Comparison of ENCODE assay signal across 19 cellular contexts in the genomic region with DNA sequence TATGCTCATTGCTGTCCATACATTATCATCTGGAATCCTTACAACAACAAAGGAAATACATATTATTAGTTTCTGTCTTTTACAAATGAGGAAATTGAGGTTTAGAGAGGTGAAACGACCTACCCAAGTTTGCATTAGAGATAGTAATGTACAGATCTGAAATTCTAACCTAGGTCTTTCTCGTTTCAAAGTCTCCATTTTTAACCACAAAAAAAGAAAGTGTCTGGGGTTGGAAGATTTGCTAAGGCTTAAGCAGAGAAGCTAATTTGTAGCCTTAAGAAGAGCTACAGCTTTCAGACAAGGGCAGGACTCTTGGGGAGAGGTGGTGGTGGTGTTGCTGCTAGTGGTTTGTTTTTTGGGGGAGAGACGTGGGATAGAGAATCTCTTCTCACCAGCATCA. TPM values are rescaled to one million over a fixed set of nuclear protein-coding genes. Genes with fewer than 3 reads are reported as not detected.
DNase-seq lines count a peak whose midpoint lies in the region; ATAC-seq lines count a peak whose summit lies in the region.
"Had no signal": no experiment of that assay in that cellular context is flagged by ENCODE, and none has a peak within 500 bp of the region (broad histone marks: within the 10 kb centered on the region; RNA-seq: fewer than 3 reads in every experiment).

No MANE protein-coding gene starts in this region.

- peak overlapping the region; percentile 81 to 97 (median 92) for H3K27ac Mint-ChIP-seq in IgD-negative memory B cell
- peak overlapping the region; percentile 87 for H3K27ac Mint-ChIP-seq in memory B cell
- H3K27ac Mint-ChIP-seq: HFFc6 had no signal

- peaks cover 13 to 60% (median 44%) of the 10 kb centered on the region in 11 experiments; a peak in 17 of 22 replicates for H4K20me1 ChIP-seq in BLaER1 treated with 17β-estradiol and CSF1 and Interleukin-3, amounts not matched to agents 10 nM and 100 nM

- peaks cover 49 to 92% (median 84%) of the 10 kb centered on the region in 11 experiments for H3K36me3 ChIP-seq in BLaER1 treated with 17β-estradiol and CSF1 and Interleukin-3, amounts not matched to agents 10 nM and 100 nM

- H3K27me3 Mint-ChIP-seq in IgD-negative memory B cell (no peaks in the 10 kb centered on the region), memory B cell (no peaks in the 10 kb centered on the region)

- H3K9me3 ChIP-seq in BLaER1 treated with 17β-estradiol and CSF1 and Interleukin-3, amounts not matched to agents 10 nM and 100 nM (replicated peaks in 1 of 11): peaks cover 0 to 13% (median 0%) of the 10 kb centered on the region in 11 experiments; a peak in 5 of 22 replicates
- H3K9me3 ChIP-seq: SK-N-SH had no signal

- ATAC-seq in GM18511 (IDR thresholded peaks at IDR 0.05; ENCODE audit: unreplicated experiment) (peak; percentile 30), memory B cell (ENCODE audit: low read depth) (no peak), HG02870 (IDR thresholded peaks at IDR 0.05; ENCODE audit: unreplicated experiment) (no peak)
- ATAC-seq: K562 had no signal

- DNase-seq in memory B cell (ENCODE audit: low spot score in 2 of 2) (no peak), KG1 (lab: John Stamatoyannopoulos, UW) (no peak), dermis blood vessel endothelial cell (no peak), NCI-H226 (no peak)
- DNase-seq: DMS 273 treated with DMSO at 0.1 percent for 48 hours, GF-D8, HFFc6, NCI-H1048, NCI-H524 treated with DMSO at 0.1 percent for 48 hours, Right ventricle myocardium superior, SK-N-SH, T-helper 1 cell had no signal

- H3K4me1 ChIP-seq in BLaER1 treated with 17β-estradiol and CSF1 and Interleukin-3, amounts not matched to agents 10 nM and 100 nM: peaks cover 59 to 71% (median 62%) of the 10 kb centered on the region in 10 experiments

- no peak overlapping the region for H3K9ac ChIP-seq in BLaER1 treated with 17β-estradiol and CSF1 and Interleukin-3, amounts not matched to agents 10 nM and 100 nM
- H3K9ac ChIP-seq: SK-N-SH had no signal

- peak overlapping the region in 8 of 11 experiments; percentile 15 to 49 (median 33); a peak in 8 of 22 replicates for H3K27ac ChIP-seq in BLaER1 treated with 17β-estradiol and CSF1 and Interleukin-3, amounts not matched to agents 10 nM and 100 nM
- H3K27ac ChIP-seq: C4-2B had no signal

- H3K4me2 ChIP-seq in BLaER1 treated with 17β-estradiol and CSF1 and Interleukin-3, amounts not matched to agents 10 nM and 100 nM: peak overlapping the region; percentile 20 to 86 (median 60); a peak in 19 of 22 replicates
- H3K4me2 ChIP-seq: SK-N-SH had no signal

- peak overlapping the region in 2 of 10 experiments; percentile 3 to 5; a peak in 1 of 20 replicates for H3K4me3 ChIP-seq in BLaER1 treated with 17β-estradiol and CSF1 and Interleukin-3, amounts not matched to agents 10 nM and 100 nM
- H3K4me3 ChIP-seq: K562 had no signal

- peaks cover 18% of the 10 kb centered on the region for H3K36me3 Mint-ChIP-seq in IgD-negative memory B cell
- peaks cover 60% of the 10 kb centered on the region for H3K36me3 Mint-ChIP-seq in memory B cell

- no peaks in the 10 kb centered on the region for H3K27me3 ChIP-seq in BLaER1 treated with 17β-estradiol and CSF1 and Interleukin-3, amounts not matched to agents 10 nM and 100 nM

- H3K9me3 Mint-ChIP-seq in IgD-negative memory B cell (no peaks in the 10 kb centered on the region), memory B cell (no peaks in the 10 kb centered on the region)
- H3K9me3 Mint-ChIP-seq: HFFc6 had no signal

- peaks cover 43 to 73% (median 55%) of the 10 kb centered on the region in 3 donors for H3K4me1 Mint-ChIP-seq in IgD-negative memory B cell
- H3K4me1 Mint-ChIP-seq in memory B cell: peaks cover 68% of the 10 kb centered on the region

- H3K4me3 Mint-ChIP-seq in IgD-negative memory B cell (peak overlapping the region; percentile 31 to 92 (median 56)), memory B cell (peak overlapping the region; percentile 73)
- H3K4me3 Mint-ChIP-seq: HFFc6 had no signal

RNA-seq across cellular contexts. Expression of a gene that starts 19.2 kb away (rescaled TPM):
- polyA plus RNA-seq in IgD-negative memory B cell: 173 TPM
- under 0.01 and 0.28 TPM in 2 replicates for total RNA-seq in dermis blood vessel endothelial cell
- total RNA-seq: Daoy had no signal

RNA-seq across cellular contexts. Expression of a gene that starts 46.1 kb away (rescaled TPM):
- polyA plus RNA-seq in IgD-negative memory B cell: 11.4 TPM
- total RNA-seq in dermis blood vessel endothelial cell: 42.8 and 65.3 TPM in 2 replicates

RNA-seq across cellular contexts. Expression of a gene that starts 48.2 kb away (rescaled TPM):
- 21.1 TPM for polyA plus RNA-seq in IgD-negative memory B cell
- 22.1 and 22.8 TPM in 2 replicates for total RNA-seq in dermis blood vessel endothelial cell
